In the genomic region with DNA sequence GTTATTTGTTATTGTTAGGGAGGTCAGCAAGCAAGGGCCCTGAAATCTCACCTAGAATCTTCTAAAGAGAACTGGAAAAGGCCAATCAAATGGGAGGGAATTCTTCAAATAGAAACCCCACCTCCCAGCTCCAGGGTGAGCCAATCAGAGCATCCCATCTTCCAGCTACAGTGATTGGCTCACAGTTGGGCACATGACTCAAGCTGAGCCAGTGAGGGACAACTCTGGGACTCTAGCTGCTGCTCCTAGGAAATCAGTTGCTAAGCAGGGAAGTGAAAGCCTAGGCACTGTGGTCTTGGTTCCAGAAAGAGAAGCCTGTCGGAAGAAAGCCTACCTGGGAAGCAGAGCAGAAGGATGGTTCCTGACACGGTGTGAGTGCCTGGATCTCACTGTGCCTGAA, we compare ENCODE assay signal across 1 cellular context.
TF ChIP-seq lines count a peak whose summit lies in the region.

No MANE protein-coding gene starts in this region.

TF ChIP-seq in HepG2, 621 proteins besides CTCF, POLR2A, EP300 and RAD21 (continues in another document):
- TF ChIP-seq, protein P1, sequence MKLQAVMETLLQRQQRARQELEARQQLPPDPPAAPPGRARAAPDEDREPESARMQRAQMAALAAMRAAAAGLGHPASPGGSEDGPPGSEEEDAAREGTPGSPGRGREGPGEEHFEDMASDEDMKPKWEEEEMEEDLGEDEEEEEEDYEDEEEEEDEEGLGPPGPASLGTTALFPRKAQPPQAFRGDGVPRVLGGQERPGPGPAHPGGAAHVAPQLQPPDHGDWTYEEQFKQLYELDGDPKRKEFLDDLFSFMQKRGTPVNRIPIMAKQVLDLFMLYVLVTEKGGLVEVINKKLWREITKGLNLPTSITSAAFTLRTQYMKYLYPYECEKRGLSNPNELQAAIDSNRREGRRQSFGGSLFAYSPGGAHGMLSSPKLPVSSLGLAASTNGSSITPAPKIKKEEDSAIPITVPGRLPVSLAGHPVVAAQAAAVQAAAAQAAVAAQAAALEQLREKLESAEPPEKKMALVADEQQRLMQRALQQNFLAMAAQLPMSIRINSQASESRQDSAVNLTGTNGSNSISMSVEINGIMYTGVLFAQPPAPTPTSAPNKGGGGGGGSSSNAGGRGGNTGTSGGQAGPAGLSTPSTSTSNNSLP (IDR thresholded peaks at IDR 0.05; ENCODE audit: low read depth, low read length) = no peak
- TF ChIP-seq SMARCC2 (IDR thresholded peaks at IDR 0.05) = no peak
- TF ChIP-seq, protein P2, sequence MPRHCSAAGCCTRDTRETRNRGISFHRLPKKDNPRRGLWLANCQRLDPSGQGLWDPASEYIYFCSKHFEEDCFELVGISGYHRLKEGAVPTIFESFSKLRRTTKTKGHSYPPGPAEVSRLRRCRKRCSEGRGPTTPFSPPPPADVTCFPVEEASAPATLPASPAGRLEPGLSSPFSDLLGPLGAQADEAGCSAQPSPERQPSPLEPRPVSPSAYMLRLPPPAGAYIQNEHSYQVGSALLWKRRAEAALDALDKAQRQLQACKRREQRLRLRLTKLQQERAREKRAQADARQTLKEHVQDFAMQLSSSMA (CRISPR knock-in tag; IDR thresholded peaks at IDR 0.05) = no peak
- no peak for TF ChIP-seq ZBTB38 (CRISPR knock-in tag; IDR thresholded peaks at IDR 0.05)
- peak; percentile 95 for TF ChIP-seq RFXAP (CRISPR knock-in tag; IDR thresholded peaks at IDR 0.05; ENCODE audit: borderline replicate concordance)
- TF ChIP-seq, protein P3, sequence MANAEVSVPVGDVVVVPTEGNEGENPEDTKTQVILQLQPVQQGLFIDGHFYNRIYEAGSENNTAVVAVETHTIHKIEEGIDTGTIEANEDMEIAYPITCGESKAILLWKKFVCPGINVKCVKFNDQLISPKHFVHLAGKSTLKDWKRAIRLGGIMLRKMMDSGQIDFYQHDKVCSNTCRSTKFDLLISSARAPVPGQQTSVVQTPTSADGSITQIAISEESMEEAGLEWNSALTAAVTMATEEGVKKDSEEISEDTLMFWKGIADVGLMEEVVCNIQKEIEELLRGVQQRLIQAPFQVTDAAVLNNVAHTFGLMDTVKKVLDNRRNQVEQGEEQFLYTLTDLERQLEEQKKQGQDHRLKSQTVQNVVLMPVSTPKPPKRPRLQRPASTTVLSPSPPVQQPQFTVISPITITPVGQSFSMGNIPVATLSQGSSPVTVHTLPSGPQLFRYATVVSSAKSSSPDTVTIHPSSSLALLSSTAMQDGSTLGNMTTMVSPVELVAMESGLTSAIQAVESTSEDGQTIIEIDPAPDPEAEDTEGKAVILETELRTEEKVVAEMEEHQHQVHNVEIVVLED (CRISPR knock-in tag; IDR thresholded peaks at IDR 0.05; ENCODE audit: borderline replicate concordance) = no peak
- TF ChIP-seq, protein P4, sequence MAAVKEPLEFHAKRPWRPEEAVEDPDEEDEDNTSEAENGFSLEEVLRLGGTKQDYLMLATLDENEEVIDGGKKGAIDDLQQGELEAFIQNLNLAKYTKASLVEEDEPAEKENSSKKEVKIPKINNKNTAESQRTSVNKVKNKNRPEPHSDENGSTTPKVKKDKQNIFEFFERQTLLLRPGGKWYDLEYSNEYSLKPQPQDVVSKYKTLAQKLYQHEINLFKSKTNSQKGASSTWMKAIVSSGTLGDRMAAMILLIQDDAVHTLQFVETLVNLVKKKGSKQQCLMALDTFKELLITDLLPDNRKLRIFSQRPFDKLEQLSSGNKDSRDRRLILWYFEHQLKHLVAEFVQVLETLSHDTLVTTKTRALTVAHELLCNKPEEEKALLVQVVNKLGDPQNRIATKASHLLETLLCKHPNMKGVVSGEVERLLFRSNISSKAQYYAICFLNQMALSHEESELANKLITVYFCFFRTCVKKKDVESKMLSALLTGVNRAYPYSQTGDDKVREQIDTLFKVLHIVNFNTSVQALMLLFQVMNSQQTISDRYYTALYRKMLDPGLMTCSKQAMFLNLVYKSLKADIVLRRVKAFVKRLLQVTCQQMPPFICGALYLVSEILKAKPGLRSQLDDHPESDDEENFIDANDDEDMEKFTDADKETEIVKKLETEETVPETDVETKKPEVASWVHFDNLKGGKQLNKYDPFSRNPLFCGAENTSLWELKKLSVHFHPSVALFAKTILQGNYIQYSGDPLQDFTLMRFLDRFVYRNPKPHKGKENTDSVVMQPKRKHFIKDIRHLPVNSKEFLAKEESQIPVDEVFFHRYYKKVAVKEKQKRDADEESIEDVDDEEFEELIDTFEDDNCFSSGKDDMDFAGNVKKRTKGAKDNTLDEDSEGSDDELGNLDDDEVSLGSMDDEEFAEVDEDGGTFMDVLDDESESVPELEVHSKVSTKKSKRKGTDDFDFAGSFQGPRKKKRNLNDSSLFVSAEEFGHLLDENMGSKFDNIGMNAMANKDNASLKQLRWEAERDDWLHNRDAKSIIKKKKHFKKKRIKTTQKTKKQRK (IDR thresholded peaks at IDR 0.05; ENCODE audit: low read length) = no peak
- TF ChIP-seq ZNF335 (CRISPR knock-in tag; IDR thresholded peaks at IDR 0.05) = no peak
- TF ChIP-seq, protein P5, sequence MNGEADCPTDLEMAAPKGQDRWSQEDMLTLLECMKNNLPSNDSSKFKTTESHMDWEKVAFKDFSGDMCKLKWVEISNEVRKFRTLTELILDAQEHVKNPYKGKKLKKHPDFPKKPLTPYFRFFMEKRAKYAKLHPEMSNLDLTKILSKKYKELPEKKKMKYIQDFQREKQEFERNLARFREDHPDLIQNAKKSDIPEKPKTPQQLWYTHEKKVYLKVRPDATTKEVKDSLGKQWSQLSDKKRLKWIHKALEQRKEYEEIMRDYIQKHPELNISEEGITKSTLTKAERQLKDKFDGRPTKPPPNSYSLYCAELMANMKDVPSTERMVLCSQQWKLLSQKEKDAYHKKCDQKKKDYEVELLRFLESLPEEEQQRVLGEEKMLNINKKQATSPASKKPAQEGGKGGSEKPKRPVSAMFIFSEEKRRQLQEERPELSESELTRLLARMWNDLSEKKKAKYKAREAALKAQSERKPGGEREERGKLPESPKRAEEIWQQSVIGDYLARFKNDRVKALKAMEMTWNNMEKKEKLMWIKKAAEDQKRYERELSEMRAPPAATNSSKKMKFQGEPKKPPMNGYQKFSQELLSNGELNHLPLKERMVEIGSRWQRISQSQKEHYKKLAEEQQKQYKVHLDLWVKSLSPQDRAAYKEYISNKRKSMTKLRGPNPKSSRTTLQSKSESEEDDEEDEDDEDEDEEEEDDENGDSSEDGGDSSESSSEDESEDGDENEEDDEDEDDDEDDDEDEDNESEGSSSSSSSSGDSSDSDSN (CRISPR knock-in tag; IDR thresholded peaks at IDR 0.05) = no peak
- peak; percentile 76 for TF ChIP-seq NFYC (CRISPR knock-in tag; IDR thresholded peaks at IDR 0.05)
- no peak for TF ChIP-seq NFE2L2 (IDR thresholded peaks at IDR 0.05; ENCODE audit: low read length)
- TF ChIP-seq RFX5 (IDR thresholded peaks at IDR 0.05; ENCODE audit: low read depth, low read length) = peak; percentile 97
- TF ChIP-seq ZSCAN30 (CRISPR knock-in tag; IDR thresholded peaks at IDR 0.05) = no peak
- TF ChIP-seq, protein P6, sequence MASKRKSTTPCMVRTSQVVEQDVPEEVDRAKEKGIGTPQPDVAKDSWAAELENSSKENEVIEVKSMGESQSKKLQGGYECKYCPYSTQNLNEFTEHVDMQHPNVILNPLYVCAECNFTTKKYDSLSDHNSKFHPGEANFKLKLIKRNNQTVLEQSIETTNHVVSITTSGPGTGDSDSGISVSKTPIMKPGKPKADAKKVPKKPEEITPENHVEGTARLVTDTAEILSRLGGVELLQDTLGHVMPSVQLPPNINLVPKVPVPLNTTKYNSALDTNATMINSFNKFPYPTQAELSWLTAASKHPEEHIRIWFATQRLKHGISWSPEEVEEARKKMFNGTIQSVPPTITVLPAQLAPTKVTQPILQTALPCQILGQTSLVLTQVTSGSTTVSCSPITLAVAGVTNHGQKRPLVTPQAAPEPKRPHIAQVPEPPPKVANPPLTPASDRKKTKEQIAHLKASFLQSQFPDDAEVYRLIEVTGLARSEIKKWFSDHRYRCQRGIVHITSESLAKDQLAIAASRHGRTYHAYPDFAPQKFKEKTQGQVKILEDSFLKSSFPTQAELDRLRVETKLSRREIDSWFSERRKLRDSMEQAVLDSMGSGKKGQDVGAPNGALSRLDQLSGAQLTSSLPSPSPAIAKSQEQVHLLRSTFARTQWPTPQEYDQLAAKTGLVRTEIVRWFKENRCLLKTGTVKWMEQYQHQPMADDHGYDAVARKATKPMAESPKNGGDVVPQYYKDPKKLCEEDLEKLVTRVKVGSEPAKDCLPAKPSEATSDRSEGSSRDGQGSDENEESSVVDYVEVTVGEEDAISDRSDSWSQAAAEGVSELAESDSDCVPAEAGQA (IDR thresholded peaks at IDR 0.05; ENCODE audit: low read depth) = no peak
- TF ChIP-seq, protein P6 (CRISPR knock-in tag; IDR thresholded peaks at IDR 0.05; ENCODE audit: borderline replicate concordance) = no peak
- TF ChIP-seq, protein P7, sequence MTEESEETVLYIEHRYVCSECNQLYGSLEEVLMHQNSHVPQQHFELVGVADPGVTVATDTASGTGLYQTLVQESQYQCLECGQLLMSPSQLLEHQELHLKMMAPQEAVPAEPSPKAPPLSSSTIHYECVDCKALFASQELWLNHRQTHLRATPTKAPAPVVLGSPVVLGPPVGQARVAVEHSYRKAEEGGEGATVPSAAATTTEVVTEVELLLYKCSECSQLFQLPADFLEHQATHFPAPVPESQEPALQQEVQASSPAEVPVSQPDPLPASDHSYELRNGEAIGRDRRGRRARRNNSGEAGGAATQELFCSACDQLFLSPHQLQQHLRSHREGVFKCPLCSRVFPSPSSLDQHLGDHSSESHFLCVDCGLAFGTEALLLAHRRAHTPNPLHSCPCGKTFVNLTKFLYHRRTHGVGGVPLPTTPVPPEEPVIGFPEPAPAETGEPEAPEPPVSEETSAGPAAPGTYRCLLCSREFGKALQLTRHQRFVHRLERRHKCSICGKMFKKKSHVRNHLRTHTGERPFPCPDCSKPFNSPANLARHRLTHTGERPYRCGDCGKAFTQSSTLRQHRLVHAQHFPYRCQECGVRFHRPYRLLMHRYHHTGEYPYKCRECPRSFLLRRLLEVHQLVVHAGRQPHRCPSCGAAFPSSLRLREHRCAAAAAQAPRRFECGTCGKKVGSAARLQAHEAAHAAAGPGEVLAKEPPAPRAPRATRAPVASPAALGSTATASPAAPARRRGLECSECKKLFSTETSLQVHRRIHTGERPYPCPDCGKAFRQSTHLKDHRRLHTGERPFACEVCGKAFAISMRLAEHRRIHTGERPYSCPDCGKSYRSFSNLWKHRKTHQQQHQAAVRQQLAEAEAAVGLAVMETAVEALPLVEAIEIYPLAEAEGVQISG (CRISPR knock-in tag; IDR thresholded peaks at IDR 0.05) = no peak
- peak; percentile 94 for TF ChIP-seq RFXANK (CRISPR knock-in tag; IDR thresholded peaks at IDR 0.05)
- TF ChIP-seq, protein P8, sequence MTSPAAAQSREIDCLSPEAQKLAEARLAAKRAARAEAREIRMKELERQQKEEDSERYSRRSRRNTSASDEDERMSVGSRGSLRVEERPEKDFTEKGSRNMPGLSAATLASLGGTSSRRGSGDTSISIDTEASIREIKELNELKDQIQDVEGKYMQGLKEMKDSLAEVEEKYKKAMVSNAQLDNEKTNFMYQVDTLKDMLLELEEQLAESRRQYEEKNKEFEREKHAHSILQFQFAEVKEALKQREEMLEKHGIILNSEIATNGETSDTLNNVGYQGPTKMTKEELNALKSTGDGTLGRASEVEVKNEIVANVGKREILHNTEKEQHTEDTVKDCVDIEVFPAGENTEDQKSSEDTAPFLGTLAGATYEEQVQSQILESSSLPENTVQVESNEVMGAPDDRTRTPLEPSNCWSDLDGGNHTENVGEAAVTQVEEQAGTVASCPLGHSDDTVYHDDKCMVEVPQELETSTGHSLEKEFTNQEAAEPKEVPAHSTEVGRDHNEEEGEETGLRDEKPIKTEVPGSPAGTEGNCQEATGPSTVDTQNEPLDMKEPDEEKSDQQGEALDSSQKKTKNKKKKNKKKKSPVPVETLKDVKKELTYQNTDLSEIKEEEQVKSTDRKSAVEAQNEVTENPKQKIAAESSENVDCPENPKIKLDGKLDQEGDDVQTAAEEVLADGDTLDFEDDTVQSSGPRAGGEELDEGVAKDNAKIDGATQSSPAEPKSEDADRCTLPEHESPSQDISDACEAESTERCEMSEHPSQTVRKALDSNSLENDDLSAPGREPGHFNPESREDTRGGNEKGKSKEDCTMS (CRISPR knock-in tag; conservative IDR thresholded peaks at IDR 0.05) = no peak
- no peak for TF ChIP-seq ZNF431 (CRISPR knock-in tag; IDR thresholded peaks at IDR 0.05; ENCODE audit: borderline replicate concordance, low read depth)
- TF ChIP-seq, protein P9, sequence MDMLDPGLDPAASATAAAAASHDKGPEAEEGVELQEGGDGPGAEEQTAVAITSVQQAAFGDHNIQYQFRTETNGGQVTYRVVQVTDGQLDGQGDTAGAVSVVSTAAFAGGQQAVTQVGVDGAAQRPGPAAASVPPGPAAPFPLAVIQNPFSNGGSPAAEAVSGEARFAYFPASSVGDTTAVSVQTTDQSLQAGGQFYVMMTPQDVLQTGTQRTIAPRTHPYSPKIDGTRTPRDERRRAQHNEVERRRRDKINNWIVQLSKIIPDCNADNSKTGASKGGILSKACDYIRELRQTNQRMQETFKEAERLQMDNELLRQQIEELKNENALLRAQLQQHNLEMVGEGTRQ (IDR thresholded peaks at IDR 0.05; ENCODE audit: low read depth, low read length) = peak; percentile 78
- TF ChIP-seq, protein P9 (CRISPR knock-in tag; IDR thresholded peaks at IDR 0.05; ENCODE audit: borderline replicate concordance) = peak; percentile 70; the same call in 1 of the 2 replicates
- TF ChIP-seq ZNF224 (CRISPR knock-in tag; IDR thresholded peaks at IDR 0.05) = no peak
